Comparison of ENCODE assay signal across 22 cellular contexts in the genomic region with DNA sequence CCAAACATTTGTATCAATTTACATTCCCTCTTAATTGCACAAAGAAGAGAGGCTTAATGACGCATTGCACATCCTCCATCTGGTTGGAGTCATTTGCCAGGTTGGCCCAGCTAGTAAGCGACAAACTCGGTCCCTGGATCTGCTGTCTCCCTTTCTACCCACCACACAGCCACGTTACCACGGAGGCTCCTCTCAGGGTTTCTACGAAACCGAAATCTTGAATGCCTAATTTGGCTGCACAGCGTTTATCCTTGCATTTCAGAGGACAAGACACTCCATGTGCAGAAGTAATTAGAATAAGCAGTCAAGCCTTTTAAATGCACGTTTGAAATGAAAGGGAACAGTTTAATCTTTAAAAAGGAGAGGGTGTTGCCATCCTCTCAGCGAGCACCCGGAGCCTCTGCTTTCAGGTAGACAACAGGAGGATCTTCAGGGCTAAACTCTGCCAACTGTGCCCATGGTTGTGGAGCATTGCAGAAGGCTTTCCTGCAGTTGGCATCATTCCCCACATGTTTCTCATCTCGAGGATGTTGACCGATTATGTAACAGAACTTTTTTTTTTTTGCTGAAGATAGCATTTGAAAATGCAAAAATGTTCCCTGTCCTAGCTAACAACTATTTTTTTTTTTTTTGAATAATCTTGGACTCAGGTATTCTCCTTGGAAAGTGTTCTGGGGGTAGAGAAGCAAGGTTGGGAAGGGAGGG. TPM values are rescaled to one million over a fixed set of nuclear protein-coding genes. Genes with fewer than 3 reads are reported as not detected.
"Had no signal": no experiment of that assay in that cellular context is flagged by ENCODE, and none has a peak within 500 bp of the region (broad histone marks: within the 10 kb centered on the region; RNA-seq: fewer than 3 reads in every experiment).

No MANE protein-coding gene starts in this region.

- H3K27me3 ChIP-seq: ovary, thyroid gland had no signal

- H3K36me3 ChIP-seq: gastrocnemius medialis, ovary, prostate gland, spleen, thyroid gland had no signal

- H3K4me1 ChIP-seq: gastrocnemius medialis, prostate gland, spleen, thyroid gland had no signal

- ATAC-seq: activated T-cell treated with anti-CD3 and anti-CD28 coated beads, Interleukin-2, amount 50 U/mL, for 4 hours; esophagus mucosa; gastrocnemius medialis; left cardiac atrium; natural killer cell treated with Interleukin-12 subunit alpha and Interleukin-12 subunit beta and Interleukin-15 and Interleukin-18, amount 100 ng/mL, for 72 hours; WTC11 had no signal

- H3K27ac ChIP-seq: gastrocnemius medialis, ovary, prostate gland, spleen, thyroid gland had no signal

- DNase-seq: activated CD4-positive, alpha-beta T cell treated with anti-CD3 and anti-CD28 coated beads, Interleukin-2, amount 50 U/mL, for 4 hours; activated CD8-positive, alpha-beta memory T cell treated with anti-CD3 and anti-CD28 coated beads for 24 hours; activated CD8-positive, alpha-beta memory T cell treated with anti-CD3 and anti-CD28 coated beads, Interleukin-2, amount 50 U/mL, for 4 hours; activated naive CD4-positive, alpha-beta T cell treated with anti-CD3 and anti-CD28 coated beads for 36 hours; activated naive CD8-positive, alpha-beta T cell treated with anti-CD3 and anti-CD28 coated beads, Interleukin-2, amount 10 ng/mL, durations not matched to agents 7 days and 5 days; activated T-cell treated with anti-CD3 and anti-CD28 coated beads, Interleukin-2, amount 50 U/mL, for 4 hours; amniotic stem cell; cerebellar nuclear complex; effector memory CD4-positive, alpha-beta T cell; gastrocnemius medialis; left cardiac atrium; ovary; spleen; stimulated activated CD4-positive, alpha-beta T cell treated with anti-CD3 and anti-CD28 coated beads, Interleukin-4, amount 100 ng/mL, for 1 hour; stimulated activated naive CD4-positive, alpha-beta T cell treated with Interleukin-2 at 50 U/mL for 16 hours; T1000; thyroid gland had no signal

- H3K4me3 ChIP-seq: gastrocnemius medialis, ovary, prostate gland, spleen, thyroid gland had no signal

RNA-seq across cellular contexts. Expression of gene SLC24A4, which starts 37.9 kb away (rescaled TPM):
- total RNA-seq: activated naive CD4-positive, alpha-beta T cell treated with anti-CD3 and anti-CD28 coated beads for 36 hours; activated naive CD8-positive, alpha-beta T cell treated with anti-CD3 and anti-CD28 coated beads, Interleukin-2, amount 10 ng/mL, durations not matched to agents 7 days and 5 days; bronchial epithelial cell had no signal
